1 cellular context compared by ENCODE assay signal in genomic region chr2:204364860-204365530, GRCh38.
TF ChIP-seq lines count a peak whose summit lies in the region.

No MANE protein-coding gene starts in this region.

TF ChIP-seq in GM23338, 12 proteins besides CTCF, POLR2A, EP300 and RAD21 (continued from another document):
- no peak for TF ChIP-seq ZNF462 (CRISPR knock-in tag; IDR thresholded peaks at IDR 0.05)
- TF ChIP-seq, protein P1, sequence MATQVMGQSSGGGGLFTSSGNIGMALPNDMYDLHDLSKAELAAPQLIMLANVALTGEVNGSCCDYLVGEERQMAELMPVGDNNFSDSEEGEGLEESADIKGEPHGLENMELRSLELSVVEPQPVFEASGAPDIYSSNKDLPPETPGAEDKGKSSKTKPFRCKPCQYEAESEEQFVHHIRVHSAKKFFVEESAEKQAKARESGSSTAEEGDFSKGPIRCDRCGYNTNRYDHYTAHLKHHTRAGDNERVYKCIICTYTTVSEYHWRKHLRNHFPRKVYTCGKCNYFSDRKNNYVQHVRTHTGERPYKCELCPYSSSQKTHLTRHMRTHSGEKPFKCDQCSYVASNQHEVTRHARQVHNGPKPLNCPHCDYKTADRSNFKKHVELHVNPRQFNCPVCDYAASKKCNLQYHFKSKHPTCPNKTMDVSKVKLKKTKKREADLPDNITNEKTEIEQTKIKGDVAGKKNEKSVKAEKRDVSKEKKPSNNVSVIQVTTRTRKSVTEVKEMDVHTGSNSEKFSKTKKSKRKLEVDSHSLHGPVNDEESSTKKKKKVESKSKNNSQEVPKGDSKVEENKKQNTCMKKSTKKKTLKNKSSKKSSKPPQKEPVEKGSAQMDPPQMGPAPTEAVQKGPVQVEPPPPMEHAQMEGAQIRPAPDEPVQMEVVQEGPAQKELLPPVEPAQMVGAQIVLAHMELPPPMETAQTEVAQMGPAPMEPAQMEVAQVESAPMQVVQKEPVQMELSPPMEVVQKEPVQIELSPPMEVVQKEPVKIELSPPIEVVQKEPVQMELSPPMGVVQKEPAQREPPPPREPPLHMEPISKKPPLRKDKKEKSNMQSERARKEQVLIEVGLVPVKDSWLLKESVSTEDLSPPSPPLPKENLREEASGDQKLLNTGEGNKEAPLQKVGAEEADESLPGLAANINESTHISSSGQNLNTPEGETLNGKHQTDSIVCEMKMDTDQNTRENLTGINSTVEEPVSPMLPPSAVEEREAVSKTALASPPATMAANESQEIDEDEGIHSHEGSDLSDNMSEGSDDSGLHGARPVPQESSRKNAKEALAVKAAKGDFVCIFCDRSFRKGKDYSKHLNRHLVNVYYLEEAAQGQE (IDR thresholded peaks at IDR 0.05; ENCODE audit: unreplicated experiment) = no peak
TF ChIP-seq in GM23338: peak in this region for 0.
